Comparison of ENCODE assay signal across 9 cellular contexts in the genomic region with DNA sequence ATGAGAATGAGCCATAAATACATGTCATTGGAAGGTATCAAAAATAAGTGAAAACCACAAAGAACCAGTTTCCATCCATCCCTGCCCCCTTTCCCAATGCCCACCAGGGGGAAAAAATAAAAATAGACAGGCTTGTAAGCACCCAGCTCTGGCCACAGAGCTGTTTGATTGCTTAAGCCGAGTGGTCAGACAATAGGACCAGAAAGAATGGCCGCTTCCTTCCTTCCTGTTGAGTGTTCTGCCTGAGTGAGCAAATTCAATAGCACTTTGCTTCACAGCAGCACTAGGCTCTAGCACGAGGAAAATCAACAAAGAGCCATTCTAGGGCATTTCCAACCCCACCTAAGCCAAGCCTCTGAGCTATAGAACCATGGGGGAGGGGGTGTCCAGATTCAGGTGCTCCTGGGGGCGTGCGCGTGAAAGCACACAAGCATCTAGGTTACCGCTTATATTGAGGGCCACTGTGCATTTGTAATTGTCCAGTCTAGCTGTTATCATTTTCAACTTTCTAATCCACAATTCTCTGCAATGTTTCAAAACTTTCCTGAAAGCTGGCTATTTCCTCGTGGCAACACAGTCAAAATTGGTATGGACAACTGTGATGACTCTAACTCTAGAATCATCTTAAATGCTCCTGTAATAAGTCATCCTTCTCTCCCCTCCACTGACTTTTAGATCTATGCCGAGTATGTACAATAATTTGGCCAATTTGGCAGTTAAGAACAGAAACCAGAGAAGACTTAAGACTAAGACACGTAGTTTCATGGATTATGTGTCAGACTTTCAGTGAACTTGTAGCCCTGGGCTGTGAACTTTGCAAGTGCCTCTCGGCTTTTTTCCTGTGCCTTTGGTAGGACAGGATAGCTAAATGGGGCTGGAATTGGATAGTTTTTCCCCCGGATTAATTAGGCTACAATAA.
DNase-seq lines count a peak whose midpoint lies in the region; ATAC-seq, FAIRE-seq and TF ChIP-seq lines count a peak whose summit lies in the region.
"Had no signal": no experiment of that assay in that cellular context is flagged by ENCODE, and none has a peak within 500 bp of the region (broad histone marks: within the 10 kb centered on the region; RNA-seq: fewer than 3 reads in every experiment).

No MANE protein-coding gene starts in this region.

- peak; percentile 13 for FAIRE-seq in islet of Langerhans (lab: Jason Lieb, UNC)
- FAIRE-seq: K562 had no signal

- H3K4me3 Mint-ChIP-seq in WTC11 (no peak overlapping the region), chondrocyte (ENCODE audit: unreplicated experiment) (no peak overlapping the region)

- peak; percentile 95 for ATAC-seq in WTC11
- ATAC-seq: K562 had no signal

- POLR2A ChIA-PET in WTC11 (lab: Charles Lee), result interaction anchor here (0.6 to 1.6 kb wide), 3 partner anchors 21 to 64 kb away, joined by 3 to 8 read pairs (median 4); a partner anchor contains a TSS

- H3K36me3 Mint-ChIP-seq in WTC11 (peaks cover 23% of the 10 kb centered on the region), chondrocyte (ENCODE audit: low read depth) (no peaks in the 10 kb centered on the region)

- H3K4me1 Mint-ChIP-seq in WTC11, result peaks cover 41% of the 10 kb centered on the region
- peaks cover 10% of the 10 kb centered on the region for H3K4me1 Mint-ChIP-seq in chondrocyte (ENCODE audit: low read depth)

- H3K9me3 Mint-ChIP-seq in WTC11, result peaks cover 23% of the 10 kb centered on the region
- H3K9me3 Mint-ChIP-seq in chondrocyte (ENCODE audit: low read depth), result peaks cover 6% of the 10 kb centered on the region

- CTCF ChIA-PET in WTC11 (lab: Charles Lee), result interaction anchor here (0.9 to 1.2 kb wide), 2 partner anchors 20 to 21 kb away, joined by 3 read pairs; no protein-coding TSS in a partner anchor

- no peaks in the 10 kb centered on the region for H3K27me3 Mint-ChIP-seq in WTC11 (ENCODE audit: low read depth)
- H3K27me3 Mint-ChIP-seq in chondrocyte (ENCODE audit: low read depth), result no peaks in the 10 kb centered on the region

- H3K27ac Mint-ChIP-seq in WTC11 (peak overlapping the region; percentile 79), chondrocyte (ENCODE audit: unreplicated experiment) (no peak overlapping the region)

- DNase-seq in AG20443 (ENCODE audit: low spot score) (peak; percentile 22), NCI-H1092 treated with DMSO at 0.1 percent for 48 hours (lab: John Stamatoyannopoulos, UW) (peak; percentile 99), WTC11 (ENCODE audit: low spot score) (peak; percentile 20), chondrocyte (ENCODE audit: low spot score) (no peak), NCI-H446 treated with DMSO at 0.1 percent for 48 hours (lab: John Stamatoyannopoulos, UW) (no peak), cortex of kidney (lab: John Stamatoyannopoulos, UW) (no peak)
- DNase-seq in central memory CD4-positive, alpha-beta T cell, result no peak

- TF ChIP-seq CTCF in WTC11 (IDR thresholded peaks at IDR 0.05) (no peak), chondrocyte (IDR thresholded peaks at IDR 0.05) (no peak)

TF ChIP-seq in WTC11, 78 proteins besides CTCF, POLR2A, EP300 and RAD21 (continues in another document):
- TF ChIP-seq, protein P1, sequence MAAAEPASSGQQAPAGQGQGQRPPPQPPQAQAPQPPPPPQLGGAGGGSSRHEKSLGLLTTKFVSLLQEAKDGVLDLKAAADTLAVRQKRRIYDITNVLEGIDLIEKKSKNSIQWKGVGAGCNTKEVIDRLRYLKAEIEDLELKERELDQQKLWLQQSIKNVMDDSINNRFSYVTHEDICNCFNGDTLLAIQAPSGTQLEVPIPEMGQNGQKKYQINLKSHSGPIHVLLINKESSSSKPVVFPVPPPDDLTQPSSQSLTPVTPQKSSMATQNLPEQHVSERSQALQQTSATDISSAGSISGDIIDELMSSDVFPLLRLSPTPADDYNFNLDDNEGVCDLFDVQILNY (CRISPR knock-in tag; IDR thresholded peaks at IDR 0.05), result no peak
- no peak for TF ChIP-seq OVOL2 (CRISPR knock-in tag; IDR thresholded peaks at IDR 0.05; ENCODE audit: borderline replicate concordance)
- TF ChIP-seq, protein P2, sequence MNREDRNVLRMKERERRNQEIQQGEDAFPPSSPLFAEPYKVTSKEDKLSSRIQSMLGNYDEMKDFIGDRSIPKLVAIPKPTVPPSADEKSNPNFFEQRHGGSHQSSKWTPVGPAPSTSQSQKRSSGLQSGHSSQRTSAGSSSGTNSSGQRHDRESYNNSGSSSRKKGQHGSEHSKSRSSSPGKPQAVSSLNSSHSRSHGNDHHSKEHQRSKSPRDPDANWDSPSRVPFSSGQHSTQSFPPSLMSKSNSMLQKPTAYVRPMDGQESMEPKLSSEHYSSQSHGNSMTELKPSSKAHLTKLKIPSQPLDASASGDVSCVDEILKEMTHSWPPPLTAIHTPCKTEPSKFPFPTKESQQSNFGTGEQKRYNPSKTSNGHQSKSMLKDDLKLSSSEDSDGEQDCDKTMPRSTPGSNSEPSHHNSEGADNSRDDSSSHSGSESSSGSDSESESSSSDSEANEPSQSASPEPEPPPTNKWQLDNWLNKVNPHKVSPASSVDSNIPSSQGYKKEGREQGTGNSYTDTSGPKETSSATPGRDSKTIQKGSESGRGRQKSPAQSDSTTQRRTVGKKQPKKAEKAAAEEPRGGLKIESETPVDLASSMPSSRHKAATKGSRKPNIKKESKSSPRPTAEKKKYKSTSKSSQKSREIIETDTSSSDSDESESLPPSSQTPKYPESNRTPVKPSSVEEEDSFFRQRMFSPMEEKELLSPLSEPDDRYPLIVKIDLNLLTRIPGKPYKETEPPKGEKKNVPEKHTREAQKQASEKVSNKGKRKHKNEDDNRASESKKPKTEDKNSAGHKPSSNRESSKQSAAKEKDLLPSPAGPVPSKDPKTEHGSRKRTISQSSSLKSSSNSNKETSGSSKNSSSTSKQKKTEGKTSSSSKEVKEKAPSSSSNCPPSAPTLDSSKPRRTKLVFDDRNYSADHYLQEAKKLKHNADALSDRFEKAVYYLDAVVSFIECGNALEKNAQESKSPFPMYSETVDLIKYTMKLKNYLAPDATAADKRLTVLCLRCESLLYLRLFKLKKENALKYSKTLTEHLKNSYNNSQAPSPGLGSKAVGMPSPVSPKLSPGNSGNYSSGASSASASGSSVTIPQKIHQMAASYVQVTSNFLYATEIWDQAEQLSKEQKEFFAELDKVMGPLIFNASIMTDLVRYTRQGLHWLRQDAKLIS (CRISPR knock-in tag; IDR thresholded peaks at IDR 0.05; ENCODE audit: borderline replicate concordance), result peak; percentile 57; the same call in 1 of the 2 replicates
- TF ChIP-seq ZNF219 (CRISPR knock-in tag; IDR thresholded peaks at IDR 0.05; ENCODE audit: borderline replicate concordance), result no peak
- no peak for TF ChIP-seq ESRRA (CRISPR knock-in tag; IDR thresholded peaks at IDR 0.05; ENCODE audit: borderline replicate concordance)
- TF ChIP-seq, protein P3, sequence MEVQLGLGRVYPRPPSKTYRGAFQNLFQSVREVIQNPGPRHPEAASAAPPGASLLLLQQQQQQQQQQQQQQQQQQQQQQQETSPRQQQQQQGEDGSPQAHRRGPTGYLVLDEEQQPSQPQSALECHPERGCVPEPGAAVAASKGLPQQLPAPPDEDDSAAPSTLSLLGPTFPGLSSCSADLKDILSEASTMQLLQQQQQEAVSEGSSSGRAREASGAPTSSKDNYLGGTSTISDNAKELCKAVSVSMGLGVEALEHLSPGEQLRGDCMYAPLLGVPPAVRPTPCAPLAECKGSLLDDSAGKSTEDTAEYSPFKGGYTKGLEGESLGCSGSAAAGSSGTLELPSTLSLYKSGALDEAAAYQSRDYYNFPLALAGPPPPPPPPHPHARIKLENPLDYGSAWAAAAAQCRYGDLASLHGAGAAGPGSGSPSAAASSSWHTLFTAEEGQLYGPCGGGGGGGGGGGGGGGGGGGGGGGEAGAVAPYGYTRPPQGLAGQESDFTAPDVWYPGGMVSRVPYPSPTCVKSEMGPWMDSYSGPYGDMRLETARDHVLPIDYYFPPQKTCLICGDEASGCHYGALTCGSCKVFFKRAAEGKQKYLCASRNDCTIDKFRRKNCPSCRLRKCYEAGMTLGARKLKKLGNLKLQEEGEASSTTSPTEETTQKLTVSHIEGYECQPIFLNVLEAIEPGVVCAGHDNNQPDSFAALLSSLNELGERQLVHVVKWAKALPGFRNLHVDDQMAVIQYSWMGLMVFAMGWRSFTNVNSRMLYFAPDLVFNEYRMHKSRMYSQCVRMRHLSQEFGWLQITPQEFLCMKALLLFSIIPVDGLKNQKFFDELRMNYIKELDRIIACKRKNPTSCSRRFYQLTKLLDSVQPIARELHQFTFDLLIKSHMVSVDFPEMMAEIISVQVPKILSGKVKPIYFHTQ (CRISPR knock-in tag; IDR thresholded peaks at IDR 0.05), result 0 out of 2 replicates have a peak, but pooled peaks have one; percentile 18
- TF ChIP-seq, protein P4, sequence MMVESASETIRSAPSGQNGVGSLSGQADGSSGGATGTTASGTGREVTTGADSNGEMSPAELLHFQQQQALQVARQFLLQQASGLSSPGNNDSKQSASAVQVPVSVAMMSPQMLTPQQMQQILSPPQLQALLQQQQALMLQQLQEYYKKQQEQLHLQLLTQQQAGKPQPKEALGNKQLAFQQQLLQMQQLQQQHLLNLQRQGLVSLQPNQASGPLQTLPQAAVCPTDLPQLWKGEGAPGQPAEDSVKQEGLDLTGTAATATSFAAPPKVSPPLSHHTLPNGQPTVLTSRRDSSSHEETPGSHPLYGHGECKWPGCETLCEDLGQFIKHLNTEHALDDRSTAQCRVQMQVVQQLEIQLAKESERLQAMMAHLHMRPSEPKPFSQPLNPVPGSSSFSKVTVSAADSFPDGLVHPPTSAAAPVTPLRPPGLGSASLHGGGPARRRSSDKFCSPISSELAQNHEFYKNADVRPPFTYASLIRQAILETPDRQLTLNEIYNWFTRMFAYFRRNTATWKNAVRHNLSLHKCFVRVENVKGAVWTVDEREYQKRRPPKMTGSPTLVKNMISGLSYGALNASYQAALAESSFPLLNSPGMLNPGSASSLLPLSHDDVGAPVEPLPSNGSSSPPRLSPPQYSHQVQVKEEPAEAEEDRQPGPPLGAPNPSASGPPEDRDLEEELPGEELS (CRISPR knock-in tag; IDR thresholded peaks at IDR 0.05), result peak; percentile 18; the same call in 1 of the 2 replicates
- no peak for TF ChIP-seq EMX1 (CRISPR knock-in tag; IDR thresholded peaks at IDR 0.05)

Comparison
In these comparisons a context has a peak if more than half of its experiments do, and no peak if none do; other contexts are left out.
1. DNase-seq: peak in AG20443 (single experiment), NCI-H1092 treated with DMSO at 0.1 percent for 48 hours (single experiment) and WTC11 (single experiment); none in chondrocyte (single experiment), NCI-H446 treated with DMSO at 0.1 percent for 48 hours (single experiment), central memory CD4-positive, alpha-beta T cell (single experiment) and cortex of kidney (single experiment).